ENCODE assay signal across 13 cellular contexts in the genomic region with DNA sequence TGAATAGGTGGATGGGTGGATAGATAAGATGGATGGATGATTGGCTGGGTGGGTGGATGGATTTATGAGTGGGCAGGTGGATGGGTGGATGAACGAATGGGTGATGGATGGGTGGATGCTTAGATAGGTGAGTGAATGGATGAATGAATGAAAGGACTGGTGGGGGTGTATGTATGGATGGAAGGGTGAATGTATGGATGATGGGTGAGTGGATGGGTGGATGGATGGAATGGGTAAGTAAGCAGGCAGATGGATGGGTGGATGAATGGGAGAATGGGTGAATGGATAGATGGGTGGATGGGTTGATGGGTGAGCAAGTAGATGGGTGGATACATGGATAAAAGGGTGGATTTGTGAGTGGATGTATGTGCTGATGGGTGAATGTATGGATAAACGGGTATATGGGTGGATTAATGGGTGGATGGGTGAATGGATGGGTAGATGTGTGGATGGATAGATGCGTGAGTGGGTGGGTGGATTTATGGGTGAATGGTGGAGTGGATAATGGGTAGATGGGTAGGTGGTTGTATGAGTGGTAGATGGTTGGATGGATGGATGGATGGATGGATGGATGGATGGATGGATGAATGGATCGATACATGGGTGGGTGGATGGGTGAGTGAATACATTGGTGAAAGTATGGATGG.
"Had no signal": no experiment of that assay in that cellular context is flagged by ENCODE, and none has a peak within 500 bp of the region (broad histone marks: within the 10 kb centered on the region; RNA-seq: fewer than 3 reads in every experiment).

No MANE protein-coding gene starts in this region.

- H3K27me3 ChIP-seq: heart left ventricle, ovary, vagina had no signal

- ATAC-seq: mucosa of descending colon; naive thymus-derived CD8-positive, alpha-beta T cell had no signal

- H3K9me3 ChIP-seq: heart left ventricle, ovary, vagina had no signal

- H3K36me3 ChIP-seq: heart left ventricle, ovary, vagina had no signal

- H3K4me1 ChIP-seq: heart left ventricle, vagina had no signal

- FAIRE-seq: frontal cortex, small intestine had no signal

- DNase-seq: heart left ventricle; hippocampal formation; mammary epithelial cell; mucosa of descending colon; naive thymus-derived CD8-positive, alpha-beta T cell; ovary; right cardiac atrium; small intestine; stimulated activated CD4-positive, alpha-beta T cell treated with anti-CD3 and anti-CD28 coated beads, Interleukin-12 subunit alpha, Interleukin-12 subunit beta, amount 100 ng/mL, for 4 hours; stimulated activated naive CD4-positive, alpha-beta T cell treated with Interleukin-2 at 50 U/mL for 16 hours; trophoblast cell had no signal

- H3K4me3 ChIP-seq: heart left ventricle, mucosa of descending colon, ovary, vagina had no signal

- H3K27ac ChIP-seq: heart left ventricle, ovary, vagina had no signal
